11 cellular contexts compared by ENCODE assay signal in genomic region chr14:61388976-61389576, GRCh38.
A peak's percentile ranks its signal among the peaks of the same experiment; 100 is the strongest.
DNase-seq lines count a peak whose midpoint lies in the region; ATAC-seq and TF ChIP-seq lines count a peak whose summit lies in the region.
"Had no signal": no experiment of that assay in that cellular context is flagged by ENCODE, and none has a peak within 500 bp of the region (broad histone marks: within the 10 kb centered on the region; RNA-seq: fewer than 3 reads in every experiment).

No MANE protein-coding gene starts in this region.

- H3K27me3 ChIP-seq in CD4-positive, CD25-positive, alpha-beta regulatory T cell (ENCODE audit: control insufficient read depth, insufficient read depth, low read length) = no peaks in the 10 kb centered on the region
- no peaks in the 10 kb centered on the region for H3K27me3 ChIP-seq in endodermal cell (ENCODE audit: control insufficient read depth, insufficient read depth, low read length, poor library complexity, severe bottlenecking)

- H3K4me3 ChIP-seq in CD4-positive, CD25-positive, alpha-beta regulatory T cell (ENCODE audit: low read depth, low read length) = peak overlapping the region; percentile 77
- H3K4me3 ChIP-seq in HEK293 (ENCODE audit: low read depth, low read length) (no peak overlapping the region), endodermal cell (ENCODE audit: low read length) (no peak overlapping the region)
- H3K4me3 ChIP-seq: HAP-1, SK-N-MC had no signal

- peak overlapping the region; percentile 87 for H3K27ac ChIP-seq in CD4-positive, CD25-positive, alpha-beta regulatory T cell (ENCODE audit: insufficient read depth, low read length, poor library complexity, severe bottlenecking)
- H3K27ac ChIP-seq in HEK293 (ENCODE audit: extremely low read depth, low read depth, low read length) = peak overlapping the region; percentile 18; the same call in 1 of the 2 replicates
- H3K27ac ChIP-seq in endodermal cell (ENCODE audit: low read depth, low read length) = no peak overlapping the region
- H3K27ac ChIP-seq: SK-N-MC had no signal

- POLR2A ChIA-PET in HEK293 (lab: Yijun Ruan, JAX) = no interaction called here

- WGBS in endodermal cell (ENCODE audit: insufficient coverage in 1 of 2, insufficient read length in 1 of 2), 2 experiments = 92 to 100% methylated on average over 4 to 5 of the region's 5 CpGs

- ATAC-seq in CD4-positive, CD25-positive, alpha-beta regulatory T cell (ENCODE audit: low read depth in 2 of 2) = no peak
- ATAC-seq in activated naive CD4-positive, alpha-beta T cell treated with anti-CD3 and anti-CD28 coated beads, Interleukin-2, amount 50 U/mL, for 72 hours = peak; percentile 17 to 58
- ATAC-seq in HG03159 (IDR thresholded peaks at IDR 0.05; ENCODE audit: unreplicated experiment) = no peak
- ATAC-seq: left colon had no signal

- CTCF ChIA-PET in HEK293 (lab: Yijun Ruan, JAX) = interaction anchor here (0.7 kb wide), 1 partner anchor 110 kb away, joined by 4 read pairs; no protein-coding TSS in a partner anchor

- H3K9me3 Mint-ChIP-seq in CD4-positive, CD25-positive, alpha-beta regulatory T cell = no peaks in the 10 kb centered on the region
- no peaks in the 10 kb centered on the region for H3K9me3 Mint-ChIP-seq in activated naive CD4-positive, alpha-beta T cell treated with anti-CD3 and anti-CD28 coated beads, Interleukin-2, amount 50 U/mL, for 72 hours
- no peaks in the 10 kb centered on the region for H3K9me3 Mint-ChIP-seq in endodermal cell

- peaks cover 10% of the 10 kb centered on the region for H3K36me3 ChIP-seq in CD4-positive, CD25-positive, alpha-beta regulatory T cell (ENCODE audit: control insufficient read depth, insufficient read depth, low read length)
- H3K36me3 ChIP-seq in HEK293 (ENCODE audit: control insufficient read depth in 2 of 2, insufficient read depth in 1 of 2, low read length in 2 of 2) (no peaks in the 10 kb centered on the region), endodermal cell (ENCODE audit: control insufficient read depth, insufficient read depth, low read length) (no peaks in the 10 kb centered on the region)
- H3K36me3 ChIP-seq: HAP-1 had no signal

- H3K36me3 Mint-ChIP-seq in CD4-positive, CD25-positive, alpha-beta regulatory T cell = peaks cover 18% of the 10 kb centered on the region
- H3K36me3 Mint-ChIP-seq in activated naive CD4-positive, alpha-beta T cell treated with anti-CD3 and anti-CD28 coated beads, Interleukin-2, amount 50 U/mL, for 72 hours = peaks cover 13 to 15% of the 10 kb centered on the region in 2 donors
- no peaks in the 10 kb centered on the region for H3K36me3 Mint-ChIP-seq in endodermal cell (ENCODE audit: low read depth)

- peaks cover 0 to 60% (median 33%) of the 10 kb centered on the region in 4 donors for H3K4me1 Mint-ChIP-seq in CD4-positive, CD25-positive, alpha-beta regulatory T cell
- H3K4me1 Mint-ChIP-seq in endodermal cell = no peaks in the 10 kb centered on the region

- H3K9me3 ChIP-seq in CD4-positive, CD25-positive, alpha-beta regulatory T cell (ENCODE audit: control insufficient read depth in 2 of 2, low read length in 2 of 2) = no peaks in the 10 kb centered on the region
- no peaks in the 10 kb centered on the region for H3K9me3 ChIP-seq in HEK293 (ENCODE audit: control insufficient read depth, insufficient read depth, low read depth, low read length)
- no peaks in the 10 kb centered on the region for H3K9me3 ChIP-seq in endodermal cell (ENCODE audit: control insufficient read depth, low read length)
- H3K9me3 ChIP-seq: HAP-1 had no signal

- TF ChIP-seq CTCF in HEK293 (tag by site-specific recombination; IDR thresholded peaks at IDR 0.05) (no peak), endodermal cell (conservative IDR thresholded peaks at IDR 0.05) (no peak)

- DNase-seq in CD4-positive, CD25-positive, alpha-beta regulatory T cell = peak in 2 of 3 donors; percentile 21 to 31
- DNase-seq in activated naive CD4-positive, alpha-beta T cell treated with anti-CD3 and anti-CD28 coated beads, Interleukin-2, amount 50 U/mL, for 72 hours (ENCODE audit: low spot score in 2 of 2) = peak in 1 of 2 donors; percentile 58
- peak; percentile 21 for DNase-seq in myocyte (ENCODE audit: low read depth)
- no peak for DNase-seq in endodermal cell
- no peak for DNase-seq in NCI-H1105 treated with DMSO at 0.1 percent for 48 hours (lab: John Stamatoyannopoulos, UW)
- DNase-seq in NCI-H2196 treated with DMSO at 0.1 percent for 48 hours (lab: John Stamatoyannopoulos, UW; ENCODE audit: unreplicated experiment) = no peak
- DNase-seq: left colon had no signal

- H3K27me3 Mint-ChIP-seq in CD4-positive, CD25-positive, alpha-beta regulatory T cell = no peaks in the 10 kb centered on the region
- no peaks in the 10 kb centered on the region for H3K27me3 Mint-ChIP-seq in endodermal cell (ENCODE audit: insufficient read depth)

- H3K4me1 ChIP-seq in CD4-positive, CD25-positive, alpha-beta regulatory T cell (ENCODE audit: control insufficient read depth, insufficient read depth, low read length, poor library complexity, severe bottlenecking) = peaks cover 94% of the 10 kb centered on the region
- H3K4me1 ChIP-seq in HEK293 (ENCODE audit: control insufficient read depth, insufficient read depth, low read length) = peaks cover 11% of the 10 kb centered on the region
- H3K4me1 ChIP-seq in endodermal cell (ENCODE audit: control insufficient read depth, insufficient read depth, low read length) = no peaks in the 10 kb centered on the region
- H3K4me1 ChIP-seq: HAP-1 had no signal

- H3K27ac Mint-ChIP-seq in CD4-positive, CD25-positive, alpha-beta regulatory T cell = no peak overlapping the region
- H3K27ac Mint-ChIP-seq in activated naive CD4-positive, alpha-beta T cell treated with anti-CD3 and anti-CD28 coated beads, Interleukin-2, amount 50 U/mL, for 72 hours = no peak overlapping the region
- no peak overlapping the region for H3K27ac Mint-ChIP-seq in endodermal cell

- no peak overlapping the region for H3K9ac ChIP-seq in endodermal cell (ENCODE audit: extremely low read depth, low read length, poor library complexity, severe bottlenecking)

- peak overlapping the region in 1 of 4 donors; percentile 72 for H3K4me3 Mint-ChIP-seq in CD4-positive, CD25-positive, alpha-beta regulatory T cell
- H3K4me3 Mint-ChIP-seq in endodermal cell = no peak overlapping the region

TF ChIP-seq in HEK293, 187 proteins besides CTCF, POLR2A, EP300 and RAD21 (continues in another document):
- TF ChIP-seq ZNF335 (tag by site-specific recombination; conservative IDR thresholded peaks at IDR 0.05) (no peak), KLF7 (tag by site-specific recombination; IDR thresholded peaks at IDR 0.05; ENCODE audit: borderline replicate concordance) (no peak), ZNF555 (tag by site-specific recombination; conservative IDR thresholded peaks at IDR 0.05) (no peak), PRDM1 (tag by site-specific recombination; IDR thresholded peaks at IDR 0.05) (no peak), ZNF121 (tag by site-specific recombination; IDR thresholded peaks at IDR 0.05) (peak; percentile 96; the same call in 1 of the 2 replicates), IKZF3 (tag by site-specific recombination; IDR thresholded peaks at IDR 0.05) (no peak), ZNF658 (tag by site-specific recombination; IDR thresholded peaks at IDR 0.05) (no peak), SETDB1 (IDR thresholded peaks at IDR 0.05; ENCODE audit: insufficient read length, low read length) (peak; percentile 20), ZNF132 (tag by site-specific recombination; IDR thresholded peaks at IDR 0.05; ENCODE audit: borderline replicate concordance) (no peak), ZFHX2 (tag by site-specific recombination; conservative IDR thresholded peaks at IDR 0.05) (no peak), ZNF184 (tag by site-specific recombination; IDR thresholded peaks at IDR 0.05) (0 out of 2 replicates have a peak, but pooled peaks have one; percentile 20), SCRT2 (tag by site-specific recombination; IDR thresholded peaks at IDR 0.05) (no peak), GLIS1 (tag by site-specific recombination; IDR thresholded peaks at IDR 0.05) (peak; percentile 89), KLF8 (tag by site-specific recombination; IDR thresholded peaks at IDR 0.05) (no peak), ZNF529 (tag by site-specific recombination; IDR thresholded peaks at IDR 0.05; ENCODE audit: insufficient replicate concordance) (no peak), GLIS2 (tag by site-specific recombination; IDR thresholded peaks at IDR 0.05) (no peak), ZNF600 (tag by site-specific recombination; IDR thresholded peaks at IDR 0.05) (no peak), ZNF843 (tag by site-specific recombination; IDR thresholded peaks at IDR 0.05) (no peak), ZNF837 (tag by site-specific recombination; IDR thresholded peaks at IDR 0.05) (no peak), ZNF394 (tag by site-specific recombination; IDR thresholded peaks at IDR 0.05; ENCODE audit: borderline replicate concordance) (no peak), ZNF362 (tag by site-specific recombination; IDR thresholded peaks at IDR 0.05) (peak; percentile 61; the same call in 1 of the 2 replicates), ZNF560 (tag by site-specific recombination; IDR thresholded peaks at IDR 0.05; ENCODE audit: borderline replicate concordance) (no peak), ZNF626 (tag by site-specific recombination; IDR thresholded peaks at IDR 0.05) (no peak)
- TF ChIP-seq, protein P1, sequence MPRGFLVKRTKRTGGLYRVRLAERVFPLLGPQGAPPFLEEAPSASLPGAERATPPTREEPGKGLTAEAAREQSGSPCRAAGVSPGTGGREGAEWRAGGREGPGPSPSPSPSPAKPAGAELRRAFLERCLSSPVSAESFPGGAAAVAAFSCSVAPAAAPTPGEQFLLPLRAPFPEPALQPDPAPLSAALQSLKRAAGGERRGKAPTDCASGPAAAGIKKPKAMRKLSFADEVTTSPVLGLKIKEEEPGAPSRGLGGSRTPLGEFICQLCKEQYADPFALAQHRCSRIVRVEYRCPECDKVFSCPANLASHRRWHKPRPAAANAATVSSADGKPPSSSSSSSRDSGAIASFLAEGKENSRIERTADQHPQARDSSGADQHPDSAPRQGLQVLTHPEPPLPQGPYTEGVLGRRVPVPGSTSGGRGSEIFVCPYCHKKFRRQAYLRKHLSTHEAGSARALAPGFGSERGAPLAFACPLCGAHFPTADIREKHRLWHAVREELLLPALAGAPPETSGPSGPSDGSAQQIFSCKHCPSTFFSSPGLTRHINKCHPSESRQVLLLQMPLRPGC (tag by site-specific recombination; IDR thresholded peaks at IDR 0.05) = no peak

Comparison
In these comparisons a context has a peak if more than half of its experiments do, and no peak if none do; other contexts are left out.
1. ATAC-seq: peak in activated naive CD4-positive, alpha-beta T cell treated with anti-CD3 and anti-CD28 coated beads, Interleukin-2, amount 50 U/mL, for 72 hours (2 of 2); none in CD4-positive, CD25-positive, alpha-beta regulatory T cell (0 of 2) and HG03159 (single experiment).
2. DNase-seq: peak in CD4-positive, CD25-positive, alpha-beta regulatory T cell (2 of 3) and myocyte (single experiment); none in endodermal cell (single experiment), NCI-H1105 treated with DMSO at 0.1 percent for 48 hours (single experiment) and NCI-H2196 treated with DMSO at 0.1 percent for 48 hours (single experiment).